In genomic region chr13:101205408-101205807, GRCh38 we compare ENCODE assay signal across 21 cellular contexts.
"Had no signal": no experiment of that assay in that cellular context is flagged by ENCODE, and none has a peak within 500 bp of the region (broad histone marks: within the 10 kb centered on the region; RNA-seq: fewer than 3 reads in every experiment).

No MANE protein-coding gene starts in this region.

- DNase-seq: activated CD4-positive, alpha-beta memory T cell treated with anti-CD3 and anti-CD28 coated beads, Interleukin-2, amount 10 ng/mL, durations not matched to agents 7 days and 5 days; activated CD4-positive, alpha-beta T cell treated with anti-CD3 and anti-CD28 coated beads, Interleukin-2, amount 10 ng/mL, durations not matched to agents 7 days and 5 days; activated CD4-positive, CD25-positive, alpha-beta regulatory T cell; activated gamma-delta T cell; activated naive CD4-positive, alpha-beta T cell treated with anti-CD3 and anti-CD28 coated beads for 36 hours; activated T-cell treated with anti-CD3 and anti-CD28 coated beads for 4 hours; activated T-cell treated with anti-CD3 and anti-CD28 coated beads, Interleukin-2, amount 50 U/mL, for 48 hours; amygdala; cortex of kidney; MG63; MV-4-11; NCI-H1417 treated with DMSO at 0.1 percent for 48 hours; NCI-H1694; NCI-H2081; NCI-H2171; NCI-H2227 treated with DMSO at 0.1 percent for 48 hours; NCI-H446 treated with DMSO at 0.1 percent for 48 hours; NCI-H82; T-cell; T-helper 2 cell had no signal

- ATAC-seq: activated T-helper 17 cell treated with anti-CD3 and anti-CD28 coated beads, Interleukin-2, amount 50 U/mL, for 72 hours; T-cell had no signal
